ENCODE assay signal across 13 cellular contexts in genomic region chr3:65992106-65992505, GRCh38.
"Had no signal": no experiment of that assay in that cellular context is flagged by ENCODE, and none has a peak within 500 bp of the region (broad histone marks: within the 10 kb centered on the region; RNA-seq: fewer than 3 reads in every experiment).

No MANE protein-coding gene starts in this region.

- H3K9me3 ChIP-seq: gastroesophageal sphincter, psoas muscle, testis had no signal

- H3K27ac ChIP-seq: dorsolateral prefrontal cortex, gastroesophageal sphincter, psoas muscle, testis, VCaP had no signal

- H3K4me3 ChIP-seq: dorsolateral prefrontal cortex, gastroesophageal sphincter, psoas muscle, testis had no signal

- H3K36me3 ChIP-seq: gastroesophageal sphincter had no signal

- ATAC-seq: activated T-cell treated with anti-CD3 and anti-CD28 coated beads, Interleukin-2, amount 50 U/mL, for 72 hours; gastroesophageal sphincter; left ventricle myocardium superior; psoas muscle; sciatic nerve had no signal

- DNase-seq: activated CD4-positive, alpha-beta memory T cell treated with anti-CD3 and anti-CD28 coated beads, Interleukin-2, amount 10 ng/mL, durations not matched to agents 7 days and 5 days; activated T-cell treated with anti-CD3 and anti-CD28 coated beads, Interleukin-2, amount 50 U/mL, for 72 hours; dorsolateral prefrontal cortex; left ventricle myocardium superior; nephron progenitor cell; psoas muscle; stimulated activated CD4-positive, alpha-beta T cell treated with anti-CD3 and anti-CD28 coated beads, Interleukin-12 subunit alpha, Interleukin-12 subunit beta, amount 100 ng/mL, for 4 hours; stimulated activated naive CD4-positive, alpha-beta T cell; testis had no signal

- H3K4me1 ChIP-seq: gastroesophageal sphincter, testis had no signal

- H3K27me3 ChIP-seq: dorsolateral prefrontal cortex, gastroesophageal sphincter, testis had no signal

- FAIRE-seq: endometrium had no signal
